In the genomic region with DNA sequence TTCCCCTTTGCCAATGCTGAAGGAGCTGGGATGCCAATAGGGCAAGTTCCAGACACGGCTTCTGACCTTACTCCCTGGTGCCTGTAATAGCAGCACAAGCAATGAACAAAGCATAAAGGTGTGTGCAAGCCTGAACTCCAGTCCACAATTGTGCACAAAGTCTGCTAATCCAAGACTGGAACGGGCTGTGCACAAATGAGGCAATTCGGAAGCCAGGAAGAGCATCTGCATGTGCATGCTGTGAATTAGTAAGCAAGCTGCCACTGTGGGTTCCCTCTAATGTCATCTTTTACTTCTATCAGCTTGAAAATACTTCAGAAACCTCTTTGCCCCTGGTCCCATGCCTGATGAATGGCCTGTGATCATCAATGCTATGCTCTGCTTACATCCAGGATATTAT, we compare ENCODE assay signal across 17 cellular contexts.
"Had no signal": no experiment of that assay in that cellular context is flagged by ENCODE, and none has a peak within 500 bp of the region (broad histone marks: within the 10 kb centered on the region; RNA-seq: fewer than 3 reads in every experiment).

No MANE protein-coding gene starts in this region.

- DNase-seq: activated CD4-positive, alpha-beta memory T cell treated with anti-CD3 and anti-CD28 coated beads for 36 hours; activated CD8-positive, alpha-beta memory T cell treated with anti-CD3 and anti-CD28 coated beads, Interleukin-2, amount 10 ng/mL, durations not matched to agents 7 days and 5 days; activated naive CD4-positive, alpha-beta T cell treated with Interleukin-2 at 50 U/mL for 16 hours; activated naive CD8-positive, alpha-beta T cell treated with anti-CD3 and anti-CD28 coated beads, Interleukin-2, amount 10 ng/mL, durations not matched to agents 7 days and 5 days; cerebellar nuclear complex; effector CD8-positive, alpha-beta T cell; heart left ventricle; left ventricle myocardium inferior; mammary epithelial cell; midbrain; right cardiac atrium; stimulated activated CD4-positive, alpha-beta T cell treated with anti-CD3 and anti-CD28 coated beads, Interleukin-2, amount 100 ng/mL, for 24 hours; stimulated activated naive CD8-positive, alpha-beta T cell treated with anti-CD3 and anti-CD28 coated beads, Interleukin-15, Interleukin-2, amounts not matched to agents 100 U/mL and 50 U/mL, for 24 hours; uterus had no signal

- H3K9me3 ChIP-seq: gastroesophageal sphincter, heart left ventricle, left ventricle myocardium inferior, prostate gland, tibial nerve, uterus had no signal

- H3K27ac ChIP-seq: gastroesophageal sphincter, heart left ventricle, left ventricle myocardium inferior, prostate gland, tibial nerve, uterus had no signal

- H3K27me3 ChIP-seq: gastroesophageal sphincter, heart left ventricle, tibial nerve, uterus had no signal

- H3K4me1 ChIP-seq: gastroesophageal sphincter, heart left ventricle, left ventricle myocardium inferior, prostate gland, tibial nerve, uterus had no signal

- H3K4me3 ChIP-seq: gastroesophageal sphincter, heart left ventricle, left ventricle myocardium inferior, prostate gland, tibial nerve, uterus had no signal

- H3K36me3 ChIP-seq: gastroesophageal sphincter, heart left ventricle, left ventricle myocardium inferior, prostate gland, tibial nerve, uterus had no signal
